ENCODE assay signal across 30 cellular contexts in the genomic region with DNA sequence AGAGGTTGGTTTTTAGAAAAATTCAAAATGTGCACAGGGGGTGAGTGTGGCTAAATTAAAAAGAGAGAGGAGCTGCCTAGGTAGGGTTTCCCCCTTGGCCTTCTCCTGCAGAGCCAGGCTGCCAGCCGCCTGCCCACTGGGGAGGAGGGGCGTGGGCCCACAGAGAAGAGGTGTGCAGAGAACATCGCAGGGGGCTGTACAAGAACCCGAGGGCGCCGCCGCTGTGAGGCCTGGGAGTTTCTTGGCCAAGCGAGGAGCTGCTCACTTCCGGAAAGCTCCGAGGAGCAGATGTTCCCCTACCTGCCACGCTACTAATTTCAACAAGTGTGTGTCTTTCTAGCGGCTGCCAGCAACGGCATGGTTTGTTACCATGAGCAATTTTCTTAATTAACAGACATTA. TPM values are rescaled to one million over a fixed set of nuclear protein-coding genes. Genes with fewer than 3 reads are reported as not detected.
DNase-seq lines count a peak whose midpoint lies in the region; ATAC-seq, FAIRE-seq and TF ChIP-seq lines count a peak whose summit lies in the region.
"Had no signal": no experiment of that assay in that cellular context is flagged by ENCODE, and none has a peak within 500 bp of the region (broad histone marks: within the 10 kb centered on the region; RNA-seq: fewer than 3 reads in every experiment).

No MANE protein-coding gene starts in this region.

- no peaks in the 10 kb centered on the region for H3K9me3 ChIP-seq in K562 (replicated peaks; ENCODE audit: control insufficient read depth, insufficient read depth, low read depth, low read length)
- no peaks in the 10 kb centered on the region for H3K9me3 ChIP-seq in SJCRH30 (replicated peaks)
- H3K9me3 ChIP-seq: heart left ventricle, lower lobe of right lung, mucosa of descending colon, pancreas, transverse colon had no signal

- H3K36me3 ChIP-seq in K562 (ENCODE audit: control insufficient read depth, insufficient read depth, low read length) (peaks cover 25% of the 10 kb centered on the region; the same call in 2 of the 3 replicates), SJCRH30 (no peaks in the 10 kb centered on the region)
- H3K36me3 ChIP-seq: lower lobe of right lung, pancreas, transverse colon had no signal

- no peak for FAIRE-seq in K562 (lab: Jason Lieb, UNC)
- FAIRE-seq: A204.1, pancreas, TTC549 had no signal

- H3K4me2 ChIP-seq in K562 (ENCODE audit: insufficient read depth, low read length) = no peak overlapping the region
- H3K4me2 ChIP-seq: smooth muscle cell had no signal

- H3K4me1 ChIP-seq in K562 (replicated peaks in 1 of 2; ENCODE audit: control insufficient read depth in 2 of 2, insufficient read depth in 2 of 2, low read length in 2 of 2) (peaks cover 0 to 6% of the 10 kb centered on the region in 2 experiments; a peak in 1 of 5 replicates), SJCRH30 (peaks cover 14% of the 10 kb centered on the region)
- H3K4me1 ChIP-seq: pancreas had no signal

- POLR2A ChIA-PET in K562 (lab: Yijun Ruan, JAX) = interaction anchor here (0.6 kb wide), 1 partner anchor 9 kb away, joined by 3 read pairs; no protein-coding TSS in a partner anchor

- no peaks in the 10 kb centered on the region for H3K9me1 ChIP-seq in K562 (ENCODE audit: control insufficient read depth, insufficient read depth, low read length)

- H3K27ac ChIP-seq in K562 (ENCODE audit: extremely low read depth, low read depth, low read length) = no peak overlapping the region
- H3K27ac ChIP-seq in SJCRH30 = no peak overlapping the region
- H3K27ac ChIP-seq: coronary artery, heart left ventricle, lower lobe of right lung, pancreas, RWPE1, SK-N-MC, transverse colon had no signal

- BruUV-seq in K562 (replicated peaks; lab: Mats Ljungman, UMichigan) = no TSS peak

- ATAC-seq in K562 = no peak
- no peak for ATAC-seq in HG03196 (IDR thresholded peaks at IDR 0.05; ENCODE audit: unreplicated experiment)
- ATAC-seq: activated CD4-positive, CD25-positive, alpha-beta regulatory T cell treated with anti-CD3 and anti-CD28 coated beads, Interleukin-2, amount 50 U/mL, for 24 hours; activated CD8-positive, alpha-beta T cell treated with anti-CD3 and anti-CD28 coated beads, Interleukin-2, amount 10 ng/mL, durations not matched to agents 7 days and 5 days; effector memory CD8-positive, alpha-beta T cell; heart left ventricle; lower lobe of right lung; mucosa of descending colon had no signal

- no peak for TF ChIP-seq EP300 in K562 (IDR thresholded peaks at IDR 0.05; ENCODE audit: low read length)

- CTCF ChIA-PET in K562 (lab: Yijun Ruan, JAX; ENCODE audit: low intra/inter-chr PET ratio) = no interaction called here

- intact Hi-C loops in K562 (cut with micrococcal nuclease) = no loop called here

- 0 out of 3 replicates have a peak, but pooled peaks cover 2% of the 10 kb centered on the region for H3K79me2 ChIP-seq in K562 (ENCODE audit: control insufficient read depth, insufficient read depth, low read length)

- no peak for TF ChIP-seq RAD21 in K562 (CRISPR knock-in tag; conservative IDR thresholded peaks at IDR 0.05 in 1 of 2, IDR thresholded peaks at IDR 0.05 in 1 of 2)

- H2AFZ ChIP-seq in K562 (ENCODE audit: low read depth, low read length) = no peak overlapping the region

- H4K20me1 ChIP-seq in K562 (replicated peaks; ENCODE audit: control insufficient read depth, insufficient read depth, low read length) = peaks cover 12% of the 10 kb centered on the region; the same call in 1 of the 2 replicates

- H3K27me3 ChIP-seq in K562 (ENCODE audit: control insufficient read depth in 2 of 2, insufficient read depth in 2 of 2, low read length in 2 of 2) (no peaks in the 10 kb centered on the region), SJCRH30 (no peaks in the 10 kb centered on the region)
- H3K27me3 ChIP-seq: heart left ventricle, pancreas, transverse colon had no signal

- TF ChIP-seq CTCF in K562 (IDR thresholded peaks at IDR 0.05 in 2 of 3, conservative IDR thresholded peaks at IDR 0.05 in 1 of 3; ENCODE audit: insufficient read depth in 2 of 3, low read depth in 1 of 3, low read length in 3 of 3) = no peak

- no peak overlapping the region for H3K4me3 ChIP-seq in K562
- no peak overlapping the region for H3K4me3 ChIP-seq in SJCRH30
- H3K4me3 ChIP-seq: coronary artery, heart left ventricle, lower lobe of right lung, mucosa of descending colon, pancreas, SK-N-MC, smooth muscle cell, transverse colon had no signal

- WGBS in K562 (ENCODE audit: insufficient coverage, low coverage, missing lambda C conversion rate) = 93% methylated on average over 13 of the region's 13 CpGs

- no peak for TF ChIP-seq POLR2A in K562 (conservative IDR thresholded peaks at IDR 0.05)

- in situ Hi-C loops in K562 (cut with MboI) = no loop called here

- H3K9ac ChIP-seq in K562 (ENCODE audit: insufficient read depth in 1 of 2, low read depth in 2 of 2, low read length in 2 of 2) = no peak overlapping the region

- DNase-seq in NCI-H2107 treated with DMSO at 0.1 percent for 48 hours (lab: John Stamatoyannopoulos, UW; ENCODE audit: unreplicated experiment) (peak; percentile 66), NCI-H2107 (lab: John Stamatoyannopoulos, UW) (no peak), DMS79 (lab: John Stamatoyannopoulos, UW) (peak; percentile 20), NCI-H2171 treated with DMSO at 0.1 percent for 48 hours (lab: John Stamatoyannopoulos, UW) (peak; percentile 79), K562 (ENCODE audit: extremely low read depth in 1 of 4, low spot score in 3 of 4) (no peak), cortex of kidney (lab: John Stamatoyannopoulos, UW) (no peak), SJCRH30 (no peak)
- DNase-seq: activated CD8-positive, alpha-beta T cell treated with anti-CD3 and anti-CD28 coated beads, Interleukin-2, amount 10 ng/mL, durations not matched to agents 7 days and 5 days; activated naive CD8-positive, alpha-beta T cell treated with anti-CD3 and anti-CD28 coated beads for 36 hours; activated T-cell treated with anti-CD3 and anti-CD28 coated beads for 4 hours; aorta; CD4-positive, alpha-beta memory T cell; effector memory CD8-positive, alpha-beta T cell; heart left ventricle; lower lobe of right lung; mucosa of descending colon; MV-4-11; NCI-H2029; NCI-H82; stimulated activated CD4-positive, alpha-beta T cell treated with anti-CD3 and anti-CD28 coated beads, Interleukin-1b, Interleukin-23, amount 100 ng/mL, for 48 hours; transverse colon had no signal

TF ChIP-seq in K562, 482 proteins besides CTCF, POLR2A, EP300 and RAD21:
- TF ChIP-seq RBM22 (IDR thresholded peaks at IDR 0.05; ENCODE audit: low read depth, low read length, poor library complexity, severe bottlenecking) = peak; percentile 75
- TF ChIP-seq ZNF140 (CRISPR knock-in tag; IDR thresholded peaks at IDR 0.05) = no peak

RNA-seq across cellular contexts. Expression of a gene that starts 59.6 kb away (rescaled TPM):
- total RNA-seq in K562 (2011; cell fraction: chromatin; rRNA removed; ENCODE audit: low replicate concordance) = 14.4 and 25.2 TPM in 2 replicates
- total RNA-seq in K562 (2011; cell fraction: nucleolus; rRNA removed) = 24.8 and 26.6 TPM in 2 replicates
- total RNA-seq in K562 (2011; cell fraction: nucleoplasm; rRNA removed) = 26.0 and 33.7 TPM in 2 replicates
- 193 and 248 TPM in 2 replicates for total RNA-seq in K562 (2014; rRNA removed)
- 152 TPM in 2 replicates for total RNA-seq in K562 (2014; rRNA removed; fragmentation: Illumina TruSeq; extraction: Trizol)
- 175 and 180 TPM in 2 replicates for total RNA-seq in K562 (2015; rRNA removed; fragmentation: Illumina TruSeq; extraction: Trizol)
- total RNA-seq in K562 (2021) = 226 and 236 TPM in 2 replicates
- polyA plus RNA-seq in K562 (2011; rRNA removed) = 66.9 and 72.9 TPM in 2 replicates
- 93.0 and 93.1 TPM in 2 replicates for polyA plus RNA-seq in K562 (2011; cell fraction: cytosol; rRNA removed)
- polyA plus RNA-seq in K562 (2011; cell fraction: nucleus; rRNA removed) = 36.4 and 42.0 TPM in 2 replicates
- polyA plus RNA-seq in K562 (2012) = 179 and 203 TPM in 2 replicates
- polyA plus RNA-seq in K562 (2014; fragmentation: Illumina TruSeq; extraction: Trizol) = 244 and 303 TPM in 2 replicates
- 10 to 100 TPM; 52.2 to 79.7 TPM for polyA plus RNA-seq in K562 (2014; fragmentation: Nextera tagmentation; extraction: Ambion mirVana)
- polyA plus RNA-seq in K562 (2014; rRNA removed) = 202 and 235 TPM in 2 replicates
- 31.8 and 36.8 TPM in 2 replicates for polyA minus RNA-seq in K562 (2011; rRNA and poly(A)+ RNA removed)
- 32.4 and 42.5 TPM in 2 replicates for polyA minus RNA-seq in K562 (2011; cell fraction: cytosol; rRNA and poly(A)+ RNA removed)
- polyA minus RNA-seq in K562 (2011; cell fraction: nucleus; rRNA and poly(A)+ RNA removed) = 12.3 and 19.7 TPM in 2 replicates
- 139 and 142 TPM in 2 replicates for total RNA-seq in SJCRH30 (2014; rRNA removed; shearing (Covaris generic))

RNA-seq across cellular contexts. Expression of a gene that starts 59.7 kb away (rescaled TPM):
- total RNA-seq in K562 (2011; cell fraction: chromatin; rRNA removed; ENCODE audit: low replicate concordance) = 21.5 and 31.8 TPM in 2 replicates
- 25.8 and 27.7 TPM in 2 replicates for total RNA-seq in K562 (2011; cell fraction: nucleolus; rRNA removed)
- total RNA-seq in K562 (2011; cell fraction: nucleoplasm; rRNA removed) = 22.4 and 29.6 TPM in 2 replicates
- total RNA-seq in K562 (2014; rRNA removed) (7.9 and 9.6 TPM in 2 replicates), K562 (2014; rRNA removed; fragmentation: Illumina TruSeq; extraction: Trizol) (8.3 and 11.2 TPM in 2 replicates), K562 (2015; rRNA removed; fragmentation: Illumina TruSeq; extraction: Trizol) (10.5 and 12.7 TPM in 2 replicates), K562 (2021) (15.2 and 16.9 TPM in 2 replicates)
- polyA plus RNA-seq in K562 (2011; rRNA removed) (11.3 and 12.3 TPM in 2 replicates), K562 (2014; fragmentation: Illumina TruSeq; extraction: Trizol) (14.7 and 18.0 TPM in 2 replicates), K562 (2014; fragmentation: Nextera tagmentation; extraction: Ambion mirVana) (1 to 10 TPM; 8.8 to 8.9 TPM), K562 (2014; rRNA removed) (9.4 and 13.3 TPM in 2 replicates)
- polyA plus RNA-seq in K562 (2011; cell fraction: cytosol; rRNA removed) = 15.1 and 18.6 TPM in 2 replicates
- polyA plus RNA-seq in K562 (2011; cell fraction: nucleus; rRNA removed) = 11.4 and 21.0 TPM in 2 replicates
- 9.8 and 11.3 TPM in 2 replicates for polyA plus RNA-seq in K562 (2012)
- 8.3 and 14.1 TPM in 2 replicates for polyA minus RNA-seq in K562 (2011; rRNA and poly(A)+ RNA removed)
- 6.2 and 7.9 TPM in 2 replicates for polyA minus RNA-seq in K562 (2011; cell fraction: cytosol; rRNA and poly(A)+ RNA removed)
- 8.2 and 11.0 TPM in 2 replicates for polyA minus RNA-seq in K562 (2011; cell fraction: nucleus; rRNA and poly(A)+ RNA removed)
- 6.4 and 7.0 TPM in 2 replicates for total RNA-seq in SJCRH30 (2014; rRNA removed; shearing (Covaris generic))

Comparison
In these comparisons a context has a peak if more than half of its experiments do, and no peak if none do; other contexts are left out.
1. DNase-seq: peak in NCI-H2107 treated with DMSO at 0.1 percent for 48 hours (single experiment), DMS79 (single experiment) and NCI-H2171 treated with DMSO at 0.1 percent for 48 hours (single experiment); none in NCI-H2107 (single experiment), K562 (0 of 4), cortex of kidney (single experiment) and SJCRH30 (0 of 2).